Comparison of ENCODE assay signal across 19 cellular contexts in the genomic region with DNA sequence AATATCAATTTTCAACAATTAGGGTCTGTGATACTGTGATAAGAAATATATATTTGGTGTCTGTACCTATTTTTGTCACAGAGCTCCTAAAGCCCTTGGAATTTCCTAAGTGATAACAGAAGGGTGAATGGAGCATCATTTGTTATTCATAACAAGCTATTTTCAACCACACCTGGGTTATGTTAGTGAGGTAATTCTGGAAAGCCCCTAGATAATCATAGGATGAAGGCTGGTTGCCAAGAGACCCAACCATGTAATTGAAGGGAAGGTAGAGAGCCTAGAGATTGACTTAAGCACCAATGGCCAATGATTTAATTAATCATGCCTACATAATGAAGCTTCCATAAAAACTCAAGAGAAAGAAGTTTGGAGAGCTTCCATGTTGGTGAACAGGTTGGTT.
A peak's percentile ranks its signal among the peaks of the same experiment; 100 is the strongest.
DNase-seq lines count a peak whose midpoint lies in the region; ATAC-seq and TF ChIP-seq lines count a peak whose summit lies in the region.
"Had no signal": no experiment of that assay in that cellular context is flagged by ENCODE, and none has a peak within 500 bp of the region (broad histone marks: within the 10 kb centered on the region; RNA-seq: fewer than 3 reads in every experiment).

No MANE protein-coding gene starts in this region.

- H3K27ac ChIP-seq in foreskin keratinocyte = no peak overlapping the region

- H3K9me3 Mint-ChIP-seq in naive B cell = peaks cover 11 to 54% (median 40%) of the 10 kb centered on the region in 7 donors

- DNase-seq in NCI-H226 (peak; percentile 18), foreskin keratinocyte (peak; percentile 17 to 26), naive B cell (no peak), activated gamma-delta T cell treated with Interleukin-2 at 50 U/mL for 16 hours (no peak), T1000 (lab: John Stamatoyannopoulos, UW) (no peak)
- DNase-seq: ACHN; BE2C; C1 segment of cervical spinal cord; CD4-positive, CD25-positive, alpha-beta regulatory T cell; CD8-positive, alpha-beta memory T cell; COR-L47; DMS79 treated with DMSO at 0.1 percent for 48 hours; GF-D8; H9; IMR-90 had no signal

- no peaks in the 10 kb centered on the region for H3K27me3 ChIP-seq in foreskin keratinocyte
- H3K27me3 ChIP-seq: BE2C had no signal

- no peaks in the 10 kb centered on the region for H3K4me1 Mint-ChIP-seq in naive B cell
- H3K4me1 Mint-ChIP-seq: CD8-positive, alpha-beta memory T cell had no signal

- H3K27me3 Mint-ChIP-seq in naive B cell = no peaks in the 10 kb centered on the region
- H3K27me3 Mint-ChIP-seq: CD4-positive, CD25-positive, alpha-beta regulatory T cell; CD8-positive, alpha-beta memory T cell had no signal

- ATAC-seq in GM18868 (IDR thresholded peaks at IDR 0.05; ENCODE audit: unreplicated experiment) (peak; percentile 54), foreskin keratinocyte (peak; percentile 70), naive B cell (ENCODE audit: low read depth in 2 of 2) (peak; percentile 25 to 32), HG03342 (IDR thresholded peaks at IDR 0.05; ENCODE audit: unreplicated experiment) (no peak)
- ATAC-seq: GM12878, K562 had no signal

- no peaks in the 10 kb centered on the region for H3K4me1 ChIP-seq in foreskin keratinocyte
- H3K4me1 ChIP-seq: BE2C had no signal

- H3K36me3 Mint-ChIP-seq in naive B cell = peaks cover 9 to 23% of the 10 kb centered on the region in 2 donors

- TF ChIP-seq CTCF in foreskin keratinocyte (conservative IDR thresholded peaks at IDR 0.05) = no peak

- H3K4me3 Mint-ChIP-seq in naive B cell = no peak overlapping the region
- H3K4me3 Mint-ChIP-seq: CD4-positive, CD25-positive, alpha-beta regulatory T cell; CD8-positive, alpha-beta memory T cell; H9 had no signal

- H3K27ac Mint-ChIP-seq in naive B cell = no peak overlapping the region
- H3K27ac Mint-ChIP-seq: CD4-positive, CD25-positive, alpha-beta regulatory T cell; CD8-positive, alpha-beta memory T cell; H9 had no signal

Comparison
In these comparisons a context has a peak if more than half of its experiments do, and no peak if none do; other contexts are left out.
1. DNase-seq: peak in NCI-H226 (single experiment) and foreskin keratinocyte (2 of 2); none in naive B cell (single experiment), activated gamma-delta T cell treated with Interleukin-2 at 50 U/mL for 16 hours (single experiment) and T1000 (single experiment).